In genomic region chr14:58789756-58790155, GRCh38 we compare ENCODE assay signal across 19 cellular contexts.
DNase-seq lines count a peak whose midpoint lies in the region; ATAC-seq and TF ChIP-seq lines count a peak whose summit lies in the region.
"Had no signal": no experiment of that assay in that cellular context is flagged by ENCODE, and none has a peak within 500 bp of the region (broad histone marks: within the 10 kb centered on the region; RNA-seq: fewer than 3 reads in every experiment).

No MANE protein-coding gene starts in this region.

- no peaks in the 10 kb centered on the region for H3K36me3 Mint-ChIP-seq in nephron (ENCODE audit: low read depth)
- H3K36me3 Mint-ChIP-seq: CD4-positive, CD25-positive, alpha-beta regulatory T cell had no signal

- no peak overlapping the region for H3K4me3 Mint-ChIP-seq in nephron
- H3K4me3 Mint-ChIP-seq: CD4-positive, CD25-positive, alpha-beta regulatory T cell had no signal

- DNase-seq in esophagus muscularis mucosa (ENCODE audit: extremely low spot score) (peak; percentile 64), tibial nerve (ENCODE audit: low spot score in 2 of 2) (no peak), T-helper 2 cell (no peak), NCI-H146 (lab: John Stamatoyannopoulos, UW) (no peak)
- DNase-seq: CD4-positive, CD25-positive, alpha-beta regulatory T cell; EL; GF-D8; GM23248; Kasumi-1; NCI-H1694 treated with DMSO at 0.1 percent for 48 hours; NCI-H2081 treated with DMSO at 0.1 percent for 48 hours; NCI-H2171 treated with DMSO at 0.1 percent for 48 hours; NCI-H526; OCI-M1 had no signal

- TF ChIP-seq CTCF in esophagus muscularis mucosa (IDR thresholded peaks at IDR 0.05) (no peak), nephron (IDR thresholded peaks at IDR 0.05; ENCODE audit: unreplicated experiment in 3 of 3) (no peak), tibial nerve (IDR thresholded peaks at IDR 0.05) (no peak)

- H3K9me3 Mint-ChIP-seq in nephron = no peaks in the 10 kb centered on the region

- H3K4me3 ChIP-seq in esophagus muscularis mucosa = no peak overlapping the region
- H3K4me3 ChIP-seq in tibial nerve = no peak overlapping the region
- H3K4me3 ChIP-seq: A549, GM23248, HAP-1 had no signal

- intact Hi-C loops in esophagus muscularis mucosa (cut with DNase I) = no loop called here

- peaks cover 0 to 7% (median 1%) of the 10 kb centered on the region in 4 donors for H3K4me1 ChIP-seq in esophagus muscularis mucosa
- H3K4me1 ChIP-seq in tibial nerve = peaks cover 0 to 30% (median 2%) of the 10 kb centered on the region in 4 donors

- peak overlapping the region; percentile 27 to 95 (median 92) for H3K27ac Mint-ChIP-seq in nephron
- H3K27ac Mint-ChIP-seq: CD4-positive, CD25-positive, alpha-beta regulatory T cell had no signal

- TF ChIP-seq EP300 in esophagus muscularis mucosa (IDR thresholded peaks at IDR 0.05) = no peak
- TF ChIP-seq EP300 in tibial nerve (IDR thresholded peaks at IDR 0.05) = no peak

- no peaks in the 10 kb centered on the region for H3K9me3 ChIP-seq in esophagus muscularis mucosa
- no peaks in the 10 kb centered on the region for H3K9me3 ChIP-seq in tibial nerve
- H3K9me3 ChIP-seq: A549, HAP-1 had no signal

- H3K27me3 Mint-ChIP-seq in nephron (ENCODE audit: low read depth) = no peaks in the 10 kb centered on the region
- H3K27me3 Mint-ChIP-seq: CD4-positive, CD25-positive, alpha-beta regulatory T cell had no signal

- H3K36me3 ChIP-seq in esophagus muscularis mucosa = no peaks in the 10 kb centered on the region
- no peaks in the 10 kb centered on the region for H3K36me3 ChIP-seq in tibial nerve
- H3K36me3 ChIP-seq: HAP-1 had no signal

- WGBS in esophagus muscularis mucosa = 81% methylated on average over 4 of the region's 4 CpGs
- 60 to 73% methylated on average over 4 of the region's 4 CpGs for WGBS in tibial nerve, 2 donors

- H3K4me1 Mint-ChIP-seq in nephron = peaks cover 65% of the 10 kb centered on the region
- H3K4me1 Mint-ChIP-seq: CD4-positive, CD25-positive, alpha-beta regulatory T cell had no signal

- no peaks in the 10 kb centered on the region for H3K27me3 ChIP-seq in esophagus muscularis mucosa
- H3K27me3 ChIP-seq in tibial nerve = no peaks in the 10 kb centered on the region

- TF ChIP-seq POLR2A in esophagus muscularis mucosa (IDR thresholded peaks at IDR 0.05; ENCODE audit: low read depth) = no peak
- no peak for TF ChIP-seq POLR2A in tibial nerve (IDR thresholded peaks at IDR 0.05)

- H3K27ac ChIP-seq in angular gyrus (ENCODE audit: low read depth, low read length) = peak overlapping the region; percentile 75
- H3K27ac ChIP-seq in esophagus muscularis mucosa (replicated peaks in 1 of 4) = no peak overlapping the region
- H3K27ac ChIP-seq in tibial nerve = peak overlapping the region in 3 of 4 donors; percentile 20 to 62 (median 61)
- H3K27ac ChIP-seq: A549, GM23248 had no signal

- no peak for ATAC-seq in GM19463 (IDR thresholded peaks at IDR 0.05; ENCODE audit: unreplicated experiment)
- ATAC-seq: A549 had no signal

Comparison
In these comparisons a context has a peak if more than half of its experiments do, and no peak if none do; other contexts are left out.
1. H3K27ac ChIP-seq: peak in angular gyrus (single experiment) and tibial nerve (3 of 4); none in esophagus muscularis mucosa (0 of 4).